ENCODE assay signal across 8 cellular contexts in the genomic region with DNA sequence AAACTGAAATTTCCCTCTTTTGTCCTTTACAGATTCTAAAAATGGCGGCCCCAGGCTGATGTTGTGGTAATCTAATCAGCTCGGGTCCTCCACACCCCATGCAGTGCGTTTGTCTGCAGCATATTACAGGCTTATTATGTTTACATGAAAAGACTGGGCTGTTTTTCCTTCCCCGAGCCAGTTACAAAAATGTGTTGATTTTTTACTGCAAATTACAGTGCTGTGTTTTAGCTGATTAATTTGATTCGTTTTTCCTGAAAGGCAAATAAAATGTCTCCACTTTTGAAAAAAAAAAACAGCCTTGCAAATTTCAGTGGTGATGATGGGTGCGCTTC. TPM values are rescaled to one million over a fixed set of nuclear protein-coding genes. Genes with fewer than 3 reads are reported as not detected.
A peak's percentile ranks its signal among the peaks of the same experiment; 100 is the strongest.
DNase-seq lines count a peak whose midpoint lies in the region; ATAC-seq and TF ChIP-seq lines count a peak whose summit lies in the region.

No MANE protein-coding gene starts in this region.

- H3K9me3 ChIP-seq in GM23248 (ENCODE audit: low read depth) (no peaks in the 10 kb centered on the region), Panc1 (ENCODE audit: control insufficient read depth, insufficient read depth, low read depth, low read length) (no peaks in the 10 kb centered on the region), lung (ENCODE audit: control insufficient read depth in 2 of 2, insufficient read depth in 1 of 2, low read length in 1 of 2) (no peaks in the 10 kb centered on the region), tibial artery (no peaks in the 10 kb centered on the region)

- CTCF ChIA-PET in Panc1 (lab: Charles Lee) = no interaction called here

- H3K36me3 ChIP-seq in GM23248 (ENCODE audit: low read depth) = no peaks in the 10 kb centered on the region
- H3K36me3 ChIP-seq in Panc1 (ENCODE audit: control insufficient read depth, insufficient read depth, low read length) = peaks cover 18% of the 10 kb centered on the region
- no peaks in the 10 kb centered on the region for H3K36me3 ChIP-seq in lung (ENCODE audit: control insufficient read depth in 2 of 2, insufficient read depth in 2 of 2, low read length in 2 of 2)
- no peaks in the 10 kb centered on the region for H3K36me3 ChIP-seq in tibial artery

- peak overlapping the region; percentile 92 for H3K4me2 ChIP-seq in GM23248 (ENCODE audit: unreplicated experiment)

- H3K27ac ChIP-seq in GM23248 (peak overlapping the region; percentile 99), Panc1 (ENCODE audit: low read length) (peak overlapping the region; percentile 99), lung (ENCODE audit: low read depth in 1 of 2, low read length in 1 of 2) (peak overlapping the region; percentile 51 to 99), tibial artery (peak overlapping the region; percentile 99 to 100)

- H3K4me3 ChIP-seq in GM23248 = peak overlapping the region; percentile 99
- peak overlapping the region; percentile 92 to 93 for H3K4me3 ChIP-seq in Panc1 (ENCODE audit: low read depth in 2 of 2, low read length in 2 of 2)
- H3K4me3 ChIP-seq in lung = peak overlapping the region; percentile 85
- peak overlapping the region; percentile 76 to 82 for H3K4me3 ChIP-seq in tibial artery

- ATAC-seq in Panc1 (no peak), lung (ENCODE audit: insufficient read depth, low FRiP score) (no peak), HG03139 (IDR thresholded peaks at IDR 0.05; ENCODE audit: unreplicated experiment) (no peak), GM19035 (IDR thresholded peaks at IDR 0.05; ENCODE audit: unreplicated experiment) (no peak)

- H3K4me1 ChIP-seq in GM23248 (ENCODE audit: insufficient read depth) = peaks cover 37% of the 10 kb centered on the region
- peaks cover 14% of the 10 kb centered on the region for H3K4me1 ChIP-seq in Panc1 (ENCODE audit: control insufficient read depth, insufficient read depth, low read length)
- peaks cover 3 to 7% of the 10 kb centered on the region in 2 donors for H3K4me1 ChIP-seq in lung (ENCODE audit: control insufficient read depth in 2 of 2, insufficient read depth in 2 of 2, low read length in 2 of 2)
- peaks cover 0 to 29% (median 10%) of the 10 kb centered on the region in 4 donors for H3K4me1 ChIP-seq in tibial artery

- in situ Hi-C loops in GM23248 (cut with MboI) (no loop called here), Panc1 (cut with HindIII; ENCODE audit: low pct_unique_long_range_greater_than_20kb, low sequenced_read_pairs) (no loop called here)

- POLR2A ChIA-PET in Panc1 (lab: Charles Lee) = interaction anchor here (0.9 kb wide), 1 partner anchor 11 kb away, joined by 3 read pairs; no protein-coding TSS in a partner anchor

- WGBS in GM23248 (ENCODE audit: low coverage in 1 of 2, low lambda C conversion rate in 2 of 2, missing lambda C conversion rate in 2 of 2), 2 experiments = 1 to 2% methylated on average over 6 of the region's 6 CpGs
- WGBS in lung, 2 donors = 2 to 5% methylated on average over 6 of the region's 6 CpGs

- peak overlapping the region; percentile 86 for H2AFZ ChIP-seq in GM23248

- TF ChIP-seq CTCF in Panc1 (IDR thresholded peaks at IDR 0.05) (no peak), lung (IDR thresholded peaks at IDR 0.05; ENCODE audit: control extremely low read depth, extremely low read depth) (no peak), tibial artery (IDR thresholded peaks at IDR 0.05) (no peak)

- no peaks in the 10 kb centered on the region for H3K9me2 ChIP-seq in GM23248 (ENCODE audit: insufficient read depth)

- H3F3A ChIP-seq in GM23248 (ENCODE audit: insufficient read depth) = peaks cover 42% of the 10 kb centered on the region

- DNase-seq in Ammon's horn (ENCODE audit: low spot score) (peak; percentile 58), GM23248 (peak; percentile 63), Panc1 (ENCODE audit: low read depth, low spot score) (no peak), cerebellum (ENCODE audit: low spot score) (peak; percentile 34), lung (ENCODE audit: low spot score) (no peak), tibial artery (no peak)

- intact Hi-C loops in Panc1 (cut with micrococcal nuclease; ENCODE audit: unreplicated experiment) (no loop called here), tibial artery (cut with DNase I; ENCODE audit: low total_unique reads) (no loop called here)

- H3K27me3 ChIP-seq in GM23248 (replicated peaks; ENCODE audit: insufficient read depth) (no peaks in the 10 kb centered on the region), Panc1 (ENCODE audit: control insufficient read depth, insufficient read depth, low read length) (no peaks in the 10 kb centered on the region), lung (ENCODE audit: control insufficient read depth, insufficient read depth) (no peaks in the 10 kb centered on the region), tibial artery (no peaks in the 10 kb centered on the region)

- H3K9ac ChIP-seq in GM23248 = peak overlapping the region; percentile 99

- peaks cover 70% of the 10 kb centered on the region for H3K79me2 ChIP-seq in GM23248 (ENCODE audit: insufficient read depth)

- TSS peak; percentile 54 for BruUV-seq in Panc1 (replicated peaks; lab: Mats Ljungman, UMichigan)

- H4K20me1 ChIP-seq in GM23248 (ENCODE audit: insufficient read depth) = peaks cover 9% of the 10 kb centered on the region; the same call in 1 of the 2 replicates

RNA-seq across cellular contexts. Expression of gene KMT2E, which starts 1.6 kb away (rescaled TPM):
- 29.1 and 30.7 TPM in 2 replicates for total RNA-seq in GM23248 (2014; rRNA removed; shearing (Covaris generic))
- polyA plus RNA-seq in GM23248 (2016; fragmentation: Nextera tagmentation; extraction: Ambion mirVana) (63.2 and 63.5 TPM in 2 replicates), lung (10 to 100 TPM; 20.3 to 30.9 TPM)
- total RNA-seq in Panc1 (2021; ENCODE audit: unreplicated experiment) (51.4 TPM), cerebellum (247 TPM), lung (100 to 1,000 TPM in 1 of 2 donors, 10 to 100 TPM in 1; 94.6 to 277 TPM)
- 20.9 TPM for polyA plus RNA-seq in Panc1 (2012; ENCODE audit: insufficient read length)

Comparison
In these comparisons a context has a peak if more than half of its experiments do, and no peak if none do; other contexts are left out.
1. DNase-seq: peak in Ammon's horn (single experiment), GM23248 (single experiment) and cerebellum (single experiment); none in Panc1 (single experiment), lung (single experiment) and tibial artery (0 of 2).
2. Peak in every context shown above with its lines, with median percentiles within 50 percentile points of each other: H3K27ac ChIP-seq and H3K4me3 ChIP-seq.